ENCODE assay signal across 8 cellular contexts in the genomic region with DNA sequence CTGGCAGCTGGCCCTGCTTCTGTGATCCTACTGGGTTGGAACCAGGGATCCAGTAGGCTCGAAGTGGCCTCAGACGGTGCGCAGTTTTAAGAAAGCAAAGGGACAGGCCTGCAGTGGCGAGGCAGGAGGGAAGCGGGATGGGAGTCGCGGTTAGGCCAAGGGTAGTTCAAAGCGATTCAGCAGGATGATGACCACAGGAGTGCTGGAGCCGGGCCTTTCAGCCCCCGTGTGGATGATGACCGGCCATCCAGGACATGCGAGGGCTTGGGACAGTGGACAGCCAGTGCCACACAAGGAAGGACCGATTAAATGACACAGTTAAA. TPM values are rescaled to one million over a fixed set of nuclear protein-coding genes. Genes with fewer than 3 reads are reported as not detected.
DNase-seq lines count a peak whose midpoint lies in the region; ATAC-seq and TF ChIP-seq lines count a peak whose summit lies in the region.

No MANE protein-coding gene starts in this region.

- intact Hi-C loops in activated naive CD4-positive, alpha-beta T cell treated with anti-CD3 and anti-CD28 coated beads for 36 hours (cut with micrococcal nuclease) = loop anchor here (1.0 to 5.0 kb wide), 10 partner anchors 63 to 1118 kb away; a partner anchor contains a TSS
- intact Hi-C loops in activated CD4-positive, alpha-beta memory T cell treated with anti-CD3 and anti-CD28 coated beads for 36 hours (cut with micrococcal nuclease) = loop anchor here (1.0 to 10.0 kb wide), 12 partner anchors 162 to 1282 kb away; a partner anchor contains a TSS

- H2AFZ ChIP-seq in Karpas-422 (ENCODE audit: low read length) = peak overlapping the region; percentile 93
- H2AFZ ChIP-seq in neuronal stem cell (ENCODE audit: low read length) = peak overlapping the region; percentile 92

- no peak overlapping the region for H2BK15ac ChIP-seq in neuronal stem cell (ENCODE audit: low read length)

- peak overlapping the region; percentile 56 for H2BK120ac ChIP-seq in neuronal stem cell (ENCODE audit: low read depth, low read length)

- peaks cover 47% of the 10 kb centered on the region for H3K79me2 ChIP-seq in Karpas-422 (ENCODE audit: low read length)

- H3K14ac ChIP-seq in neuronal stem cell (ENCODE audit: low read length) = no peak overlapping the region

- H3K4me1 ChIP-seq in Karpas-422 (ENCODE audit: low read length) = peaks cover 69% of the 10 kb centered on the region
- peaks cover 4 to 62% (median 15%) of the 10 kb centered on the region in 3 donors for H3K4me1 ChIP-seq in gastroesophageal sphincter
- H3K4me1 ChIP-seq in neuronal stem cell (ENCODE audit: control insufficient read depth in 2 of 2, insufficient read depth in 1 of 2, low read depth in 1 of 2, low read length in 2 of 2) = peaks cover 4 to 11% of the 10 kb centered on the region in 2 donors

- DNase-seq in activated naive CD4-positive, alpha-beta T cell treated with anti-CD3 and anti-CD28 coated beads for 36 hours = no peak
- DNase-seq in activated naive CD4-positive, alpha-beta T cell treated with Interleukin-2 at 50 U/mL for 16 hours = no peak
- DNase-seq in Karpas-422 = no peak
- DNase-seq in activated CD4-positive, alpha-beta memory T cell treated with anti-CD3 and anti-CD28 coated beads for 36 hours = no peak
- peak; percentile 29 for DNase-seq in neuronal stem cell (ENCODE audit: low spot score)
- DNase-seq in occipital lobe (lab: John Stamatoyannopoulos, UW) = no peak

- TF ChIP-seq EP300 in gastroesophageal sphincter (IDR thresholded peaks at IDR 0.05) = no peak

- peak overlapping the region; percentile 96 for H3K27ac Mint-ChIP-seq in activated naive CD4-positive, alpha-beta T cell treated with anti-CD3 and anti-CD28 coated beads for 36 hours
- peak overlapping the region; percentile 98 for H3K27ac Mint-ChIP-seq in activated CD4-positive, alpha-beta memory T cell treated with anti-CD3 and anti-CD28 coated beads for 36 hours

- ATAC-seq in gastroesophageal sphincter (peak; percentile 32), GM21529 (IDR thresholded peaks at IDR 0.05; ENCODE audit: unreplicated experiment) (no peak)

- peak overlapping the region; percentile 93 for H3K4me3 ChIP-seq in Karpas-422 (ENCODE audit: low read length)
- H3K4me3 ChIP-seq in gastroesophageal sphincter = peak overlapping the region; percentile 81 to 90
- peak overlapping the region; percentile 64 to 82 for H3K4me3 ChIP-seq in neuronal stem cell (ENCODE audit: low read length in 2 of 2)

- H3K9me3 Mint-ChIP-seq in activated naive CD4-positive, alpha-beta T cell treated with anti-CD3 and anti-CD28 coated beads for 36 hours = no peaks in the 10 kb centered on the region
- H3K9me3 Mint-ChIP-seq in activated CD4-positive, alpha-beta memory T cell treated with anti-CD3 and anti-CD28 coated beads for 36 hours = no peaks in the 10 kb centered on the region

- H2BK12ac ChIP-seq in neuronal stem cell (ENCODE audit: low read length) = no peak overlapping the region

- peak overlapping the region; percentile 67 for H2BK5ac ChIP-seq in neuronal stem cell (ENCODE audit: low read length)

- CTCF ChIA-PET in activated naive CD4-positive, alpha-beta T cell treated with anti-CD3 and anti-CD28 coated beads for 36 hours (lab: Charles Lee) = interaction anchor here (2.7 to 5.3 kb wide), 2 partner anchors 17 to 826 kb away, joined by 14 to 65 read pairs; no protein-coding TSS in a partner anchor
- CTCF ChIA-PET in activated CD4-positive, alpha-beta memory T cell treated with anti-CD3 and anti-CD28 coated beads for 36 hours (lab: Charles Lee) = interaction anchor here (1.1 to 3.1 kb wide), 3 partner anchors 110 to 974 kb away, joined by 3 to 28 read pairs (median 13); a partner anchor contains a TSS

- H4K8ac ChIP-seq in neuronal stem cell (ENCODE audit: low read depth, low read length) = no peak overlapping the region

- peak overlapping the region; percentile 52 for H3K23ac ChIP-seq in neuronal stem cell (ENCODE audit: low read depth, low read length, poor library complexity)

- H2AK5ac ChIP-seq in neuronal stem cell (ENCODE audit: low read depth, low read length) = peak overlapping the region; percentile 18

- H3K9me3 ChIP-seq in Karpas-422 (ENCODE audit: low read length) (no peaks in the 10 kb centered on the region), gastroesophageal sphincter (no peaks in the 10 kb centered on the region), neuronal stem cell (replicated peaks in 1 of 2; ENCODE audit: control insufficient read depth in 2 of 2, insufficient read depth in 1 of 2, low read depth in 1 of 2, low read length in 2 of 2) (no peaks in the 10 kb centered on the region)

- H4K20me1 ChIP-seq in Karpas-422 (ENCODE audit: insufficient read depth, low read depth, low read length) = peaks cover 9% of the 10 kb centered on the region; the same call in 1 of the 2 replicates

- 0% methylated on average over 6 to 10 of the region's 13 CpGs for WGBS in gastroesophageal sphincter (ENCODE audit: low coverage in 1 of 2), 2 donors
- no CpG with 5 or more reads among the region's 13 CpGs for WGBS in neuronal stem cell (ENCODE audit: extremely low coverage in 2 of 2, insufficient read length in 2 of 2, insufficient replicate concordance in 1 of 2), 2 donors

- peak overlapping the region; percentile 92 for H3K18ac ChIP-seq in neuronal stem cell (ENCODE audit: low read length)

- no peaks in the 10 kb centered on the region for H3K27me3 ChIP-seq in Karpas-422 (ENCODE audit: low read length)
- H3K27me3 ChIP-seq in gastroesophageal sphincter = no peaks in the 10 kb centered on the region
- H3K27me3 ChIP-seq in neuronal stem cell (ENCODE audit: control insufficient read depth in 3 of 3, insufficient read depth in 3 of 3, low read depth in 1 of 3, low read length in 3 of 3) = no peaks in the 10 kb centered on the region

- TF ChIP-seq CTCF in gastroesophageal sphincter (IDR thresholded peaks at IDR 0.05) = peak in 1 of 4 experiments; percentile 14

- H3K36me3 Mint-ChIP-seq in activated naive CD4-positive, alpha-beta T cell treated with anti-CD3 and anti-CD28 coated beads for 36 hours (ENCODE audit: low read depth) = peaks cover 3% of the 10 kb centered on the region
- no peaks in the 10 kb centered on the region for H3K36me3 Mint-ChIP-seq in activated CD4-positive, alpha-beta memory T cell treated with anti-CD3 and anti-CD28 coated beads for 36 hours

- H3K36me3 ChIP-seq in Karpas-422 (ENCODE audit: insufficient read depth, low read length) = no peaks in the 10 kb centered on the region
- H3K36me3 ChIP-seq in gastroesophageal sphincter = no peaks in the 10 kb centered on the region
- H3K36me3 ChIP-seq in neuronal stem cell (replicated peaks in 1 of 2; ENCODE audit: control insufficient read depth in 2 of 2, insufficient read depth in 2 of 2, low read length in 2 of 2) = no peaks in the 10 kb centered on the region

- H4K91ac ChIP-seq in neuronal stem cell (ENCODE audit: low read depth, low read length, poor library complexity) = no peak overlapping the region

- no peak for TF ChIP-seq POLR2A in gastroesophageal sphincter (IDR thresholded peaks at IDR 0.05)

- H3K27me3 Mint-ChIP-seq in activated naive CD4-positive, alpha-beta T cell treated with anti-CD3 and anti-CD28 coated beads for 36 hours (ENCODE audit: low read depth) = no peaks in the 10 kb centered on the region
- no peaks in the 10 kb centered on the region for H3K27me3 Mint-ChIP-seq in activated CD4-positive, alpha-beta memory T cell treated with anti-CD3 and anti-CD28 coated beads for 36 hours

- H3K79me1 ChIP-seq in neuronal stem cell (ENCODE audit: low read depth, low read length) = no peaks in the 10 kb centered on the region

- H3K9ac ChIP-seq in Karpas-422 (ENCODE audit: low read length) = peak overlapping the region; percentile 96
- peak overlapping the region; percentile 75 for H3K9ac ChIP-seq in neuronal stem cell (ENCODE audit: low read depth, low read length, poor library complexity)

- peak overlapping the region; percentile 86 for H3K4ac ChIP-seq in neuronal stem cell (ENCODE audit: low read length)

- peak overlapping the region; percentile 95 for H3K4me2 ChIP-seq in Karpas-422 (ENCODE audit: low read depth, low read length, poor library complexity, severe bottlenecking)
- peak overlapping the region; percentile 76 for H3K4me2 ChIP-seq in neuronal stem cell (ENCODE audit: insufficient read depth, low read length, poor library complexity, severe bottlenecking)

- H3K4me1 Mint-ChIP-seq in activated naive CD4-positive, alpha-beta T cell treated with anti-CD3 and anti-CD28 coated beads for 36 hours (ENCODE audit: low read depth) = peaks cover 32% of the 10 kb centered on the region
- H3K4me1 Mint-ChIP-seq in activated CD4-positive, alpha-beta memory T cell treated with anti-CD3 and anti-CD28 coated beads for 36 hours (ENCODE audit: low read depth) = peaks cover 38% of the 10 kb centered on the region

- H3K9me2 ChIP-seq in Karpas-422 (replicated peaks; ENCODE audit: insufficient read depth, low read length) = no peaks in the 10 kb centered on the region

- H3K27ac ChIP-seq in Karpas-422 (ENCODE audit: low read length) = peak overlapping the region; percentile 74
- peak overlapping the region; percentile 66 to 97 (median 94) for H3K27ac ChIP-seq in gastroesophageal sphincter
- H3K27ac ChIP-seq in neuronal stem cell (replicated peaks; ENCODE audit: low read length) = no peak overlapping the region

- peak overlapping the region; percentile 94 for H3K4me3 Mint-ChIP-seq in activated naive CD4-positive, alpha-beta T cell treated with anti-CD3 and anti-CD28 coated beads for 36 hours
- H3K4me3 Mint-ChIP-seq in activated CD4-positive, alpha-beta memory T cell treated with anti-CD3 and anti-CD28 coated beads for 36 hours = peak overlapping the region; percentile 94

- POLR2A ChIA-PET in activated CD4-positive, alpha-beta memory T cell treated with anti-CD3 and anti-CD28 coated beads for 36 hours (lab: Charles Lee) = no interaction called here

RNA-seq across cellular contexts. Expression of a gene that starts 0.9 kb away (rescaled TPM):
- 10 to 100 TPM; 47.8 to 49.7 TPM for total RNA-seq in activated naive CD4-positive, alpha-beta T cell treated with anti-CD3 and anti-CD28 coated beads for 36 hours
- total RNA-seq in Karpas-422 (2014; rRNA removed; shearing (Covaris generic); ENCODE audit: low replicate concordance) = 85.2 and 137 TPM in 2 replicates
- total RNA-seq in activated CD4-positive, alpha-beta memory T cell treated with anti-CD3 and anti-CD28 coated beads for 36 hours = 10 to 100 TPM; 40.8 to 48.4 TPM
- 10 to 100 TPM; 31.6 to 76.5 (median 51.6) TPM for total RNA-seq in gastroesophageal sphincter
- 27.8 TPM for polyA plus RNA-seq in neuronal stem cell (2013, experiment 1 of 2)
- 26.3 TPM for polyA plus RNA-seq in neuronal stem cell (2013, experiment 2 of 2)
- total RNA-seq in occipital lobe = 272 TPM
